Comparison of ENCODE assay signal across 24 cellular contexts in genomic region chr13:94214979-94215378, GRCh38.
"Had no signal": no experiment of that assay in that cellular context is flagged by ENCODE, and none has a peak within 500 bp of the region (broad histone marks: within the 10 kb centered on the region; RNA-seq: fewer than 3 reads in every experiment).

No MANE protein-coding gene starts in this region.

- DNase-seq: Kasumi-1, MM.1S, NCI-H1092 treated with DMSO at 0.1 percent for 48 hours, NCI-H1417, NCI-H1436 treated with DMSO at 0.1 percent for 48 hours, NCI-H187, NCI-H2029, NCI-H2081 treated with DMSO at 0.1 percent for 48 hours, NCI-H2171, NCI-H226, NCI-H446, NCI-H510A, NCI-H524 treated with DMSO at 0.1 percent for 48 hours, NCI-H69, NCI-H774, PC-3, SHP77, SW 1271, T-cell had no signal

- H3K27ac ChIP-seq: HL-60, KMS-11, RWPE1 had no signal

- H3K9ac ChIP-seq: KMS-11 had no signal

- H3K4me2 ChIP-seq: KMS-11 had no signal

- FAIRE-seq: HTR-8/SVneo had no signal

- ATAC-seq: Panc1, PC-3, T-cell had no signal
